In the genomic region with DNA sequence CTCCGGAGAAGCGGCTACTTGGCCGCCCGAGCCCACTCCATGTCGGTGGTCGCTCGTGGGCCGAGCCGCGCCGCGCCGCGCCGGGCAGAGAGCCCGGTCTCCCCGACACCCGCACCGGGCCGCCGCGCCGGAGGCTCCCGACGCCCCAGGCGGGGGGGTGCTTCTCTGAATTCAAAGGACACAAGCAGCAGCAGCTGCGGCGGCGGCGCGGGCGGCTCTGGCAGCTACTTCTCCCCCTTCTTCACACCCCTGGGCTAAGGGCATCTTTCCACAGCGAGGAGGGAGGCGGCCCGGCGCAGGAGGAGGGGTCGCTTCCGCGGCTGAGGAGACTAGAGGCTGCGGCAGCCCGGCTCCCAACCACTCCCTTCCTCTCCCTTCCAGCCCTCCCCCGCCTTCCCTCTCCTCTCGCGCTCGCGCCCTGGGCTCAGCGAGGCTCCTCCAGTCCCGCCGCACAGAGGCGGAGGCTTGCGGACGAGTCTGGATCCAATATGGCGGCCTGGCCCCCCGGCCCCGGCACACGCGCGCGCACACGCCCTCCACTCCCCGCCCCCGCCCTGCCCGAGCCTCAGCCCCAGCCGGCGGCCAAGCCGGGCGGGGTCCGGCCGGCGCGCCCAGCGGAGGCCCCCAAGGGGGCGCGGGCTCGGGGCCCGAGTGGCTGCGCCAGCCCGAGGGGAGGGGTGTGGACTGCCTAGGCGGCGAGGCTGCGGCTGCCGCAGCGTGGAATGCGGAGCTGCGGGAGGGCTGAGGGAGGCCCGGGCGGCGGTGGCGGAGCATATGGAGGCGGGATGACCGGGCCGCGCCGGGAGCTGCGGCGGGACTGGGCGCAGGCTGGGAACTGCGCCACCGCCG, we compare ENCODE assay signal across 8 cellular contexts. TPM values are rescaled to one million over a fixed set of nuclear protein-coding genes. Genes with fewer than 3 reads are reported as not detected.
A peak's percentile ranks its signal among the peaks of the same experiment; 100 is the strongest.
DNase-seq lines count a peak whose midpoint lies in the region; ATAC-seq, FAIRE-seq and TF ChIP-seq lines count a peak whose summit lies in the region.

CDC42BPA (minus strand) TSS at position 490 of the 849 bp plus-strand sequence. CDS start 1,310 bp downstream, outside the sequence.

- H3K9me3 ChIP-seq in duodenal mucosa (ENCODE audit: control insufficient read depth in 1 of 2, low read length in 2 of 2) (no peaks in the 10 kb centered on the region), left lung (no peaks in the 10 kb centered on the region)

- FAIRE-seq in H54 (lab: Jason Lieb, UNC) = no peak

- no peaks in the 10 kb centered on the region for H3K27me3 ChIP-seq in duodenal mucosa (ENCODE audit: control insufficient read depth in 1 of 2, insufficient read depth in 2 of 2, low read length in 2 of 2)
- peaks cover 0 to 34% of the 10 kb centered on the region in 2 donors for H3K27me3 ChIP-seq in left lung

- H3K4me3 ChIP-seq in duodenal mucosa (ENCODE audit: low read depth in 1 of 2, low read length in 2 of 2) = peak within 1 kb of the TSS; percentile 81 to 95
- H3K4me3 ChIP-seq in left lung = peak within 1 kb of the TSS; percentile 59 to 71

- H3K4me1 ChIP-seq in duodenal mucosa (ENCODE audit: control insufficient read depth in 1 of 2, insufficient read depth in 2 of 2, low read length in 2 of 2) (peaks cover 10 to 24% of the 10 kb centered on the region in 2 donors), left lung (peaks cover 0 to 5% of the 10 kb centered on the region in 2 donors)

- H3K36me3 ChIP-seq in duodenal mucosa (ENCODE audit: control insufficient read depth in 1 of 2, insufficient read depth in 2 of 2, low read length in 2 of 2) (no peaks in the 10 kb centered on the region), left lung (no peaks in the 10 kb centered on the region)

- peak; percentile 88 for DNase-seq in COR-L47 (lab: John Stamatoyannopoulos, UW)
- peak; percentile 71 for DNase-seq in H54 (ENCODE audit: insufficient read length, low spot score)
- DNase-seq in NCI-H2107 (lab: John Stamatoyannopoulos, UW) = peak; percentile 88
- DNase-seq in activated CD4-positive, alpha-beta T cell treated with anti-CD3 and anti-CD28 coated beads for 1 hour = peak; percentile 8
- peak; percentile 87 to 92 for DNase-seq in left lung
- peak; percentile 28 to 55 for DNase-seq in stimulated activated CD4-positive, alpha-beta T cell treated with anti-CD3 and anti-CD28 coated beads, Interleukin-2, amount 100 ng/mL, for 24 hours

- TF ChIP-seq POLR2A in H54 (IDR thresholded peaks at IDR 0.05; ENCODE audit: low read depth, low read length) = no peak; the same call in 1 of the 2 replicates

- intact Hi-C loops in left lung (cut with DNase I) = no loop called here

- H3K9ac ChIP-seq in duodenal mucosa (ENCODE audit: low read depth in 1 of 2, low read length in 2 of 2) = peak within 1 kb of the TSS; percentile 88 to 90

- TF ChIP-seq CTCF in left lung (IDR thresholded peaks at IDR 0.05) = no peak

- ATAC-seq in left lung (peak; percentile 80), HG03565 (IDR thresholded peaks at IDR 0.05; ENCODE audit: unreplicated experiment) (no peak)

- peak within 1 kb of the TSS; percentile 91 for H3K27ac ChIP-seq in duodenal mucosa (ENCODE audit: low read depth, low read length)
- H3K27ac ChIP-seq in left lung = peak within 1 kb of the TSS; percentile 87 to 97

RNA-seq across cellular contexts. Expression of gene CDC42BPA, which starts in this region (rescaled TPM):
- 10 to 100 TPM; 35.8 to 36.1 TPM for total RNA-seq in left lung

Comparison
In these comparisons a context has a peak if more than half of its experiments do, and no peak if none do; other contexts are left out.
1. DNase-seq: peak in every context shown above with its lines; median percentile 90 in left lung; 88 in COR-L47; 88 in NCI-H2107; 71 in H54; 42 in stimulated activated CD4-positive, alpha-beta T cell treated with anti-CD3 and anti-CD28 coated beads, Interleukin-2, amount 100 ng/mL, for 24 hours; 8 in activated CD4-positive, alpha-beta T cell treated with anti-CD3 and anti-CD28 coated beads for 1 hour.